ENCODE assay signal across 19 cellular contexts in genomic region chr5:35151151-35151920, GRCh38.
DNase-seq lines count a peak whose midpoint lies in the region; ATAC-seq, FAIRE-seq and TF ChIP-seq lines count a peak whose summit lies in the region.
"Had no signal": no experiment of that assay in that cellular context is flagged by ENCODE, and none has a peak within 500 bp of the region (broad histone marks: within the 10 kb centered on the region; RNA-seq: fewer than 3 reads in every experiment).

No MANE protein-coding gene starts in this region.

- H3K4me3 ChIP-seq in right atrium auricular region (no peak overlapping the region), kidney (ENCODE audit: low read length in 2 of 2) (no peak overlapping the region)
- H3K4me3 ChIP-seq: heart left ventricle, tibial nerve had no signal

- no peak overlapping the region for H3K9ac ChIP-seq in kidney (ENCODE audit: low read length in 2 of 2)

- no peaks in the 10 kb centered on the region for H3K27me3 ChIP-seq in right atrium auricular region
- H3K27me3 ChIP-seq: heart left ventricle, tibial nerve had no signal

- FAIRE-seq in kidney (lab: Jason Lieb, UNC), result no peak
- FAIRE-seq: A204.1 had no signal

- H3K27ac ChIP-seq in right atrium auricular region (no peak overlapping the region), kidney (ENCODE audit: low read depth in 2 of 2, low read length in 2 of 2) (no peak overlapping the region)
- H3K27ac ChIP-seq: C4-2B, heart left ventricle had no signal

- H3K36me3 ChIP-seq in right atrium auricular region, result no peaks in the 10 kb centered on the region
- no peaks in the 10 kb centered on the region for H3K36me3 ChIP-seq in kidney (ENCODE audit: control insufficient read depth in 1 of 2, insufficient read depth in 2 of 2, low read length in 2 of 2)
- H3K36me3 ChIP-seq: heart left ventricle, tibial nerve had no signal

- ATAC-seq in left ventricle myocardium superior, result peak; percentile 43
- ATAC-seq in GM21723 (IDR thresholded peaks at IDR 0.05; ENCODE audit: unreplicated experiment), result no peak
- ATAC-seq: activated CD4-positive, CD25-positive, alpha-beta regulatory T cell treated with anti-CD3 and anti-CD28 coated beads, Interleukin-2, amount 50 U/mL, for 24 hours; esophagus mucosa; stimulated activated memory B cell treated with anti-CD40 and anti-IgM and Interleukin-4, amounts not matched to agents 10 μg/mL and 1 μg/mL and 100 μg/mL, for 72 hours had no signal

- H3K4me1 ChIP-seq in right atrium auricular region, result no peaks in the 10 kb centered on the region
- H3K4me1 ChIP-seq in kidney (ENCODE audit: control insufficient read depth in 1 of 2, insufficient read depth in 1 of 2, low read depth in 1 of 2, low read length in 2 of 2), result peaks cover 0 to 4% of the 10 kb centered on the region in 2 donors
- H3K4me1 ChIP-seq: heart left ventricle, tibial nerve had no signal

- TF ChIP-seq CTCF in right atrium auricular region (IDR thresholded peaks at IDR 0.05) (no peak), kidney (IDR thresholded peaks at IDR 0.05; ENCODE audit: borderline replicate concordance, extremely low read depth, insufficient read depth) (no peak)

- DNase-seq in left ventricle myocardium superior (no peak), right atrium auricular region (ENCODE audit: low spot score) (no peak), amniotic epithelial cell (ENCODE audit: low read depth) (peak; percentile 33), iPS-NIHi7 (ENCODE audit: extremely low spot score) (peak; percentile 26), kidney (no peak)
- no peak for DNase-seq in stimulated activated CD8-positive, alpha-beta memory T cell treated with anti-CD3 and anti-CD28 coated beads, Interleukin-4, amount 100 ng/mL, for 48 hours
- DNase-seq in activated naive CD4-positive, alpha-beta T cell (lab: John Stamatoyannopoulos, UW), result no peak
- DNase-seq: heart left ventricle, kidney glomerular epithelial cell, NCI-H1930, retina, Right ventricle myocardium superior had no signal

- H3K9me3 ChIP-seq in right atrium auricular region (no peaks in the 10 kb centered on the region), kidney (ENCODE audit: control insufficient read depth in 1 of 2, low read length in 2 of 2) (no peaks in the 10 kb centered on the region)
- H3K9me3 ChIP-seq: heart left ventricle, tibial nerve had no signal

- intact Hi-C loops in left ventricle myocardium superior (cut with micrococcal nuclease) (no loop called here), kidney (cut with DNase I) (no loop called here)

Comparison
In these comparisons a context has a peak if more than half of its experiments do, and no peak if none do; other contexts are left out.
1. DNase-seq: peak in amniotic epithelial cell (single experiment) and iPS-NIHi7 (single experiment); none in left ventricle myocardium superior (single experiment), right atrium auricular region (single experiment), kidney (single experiment), stimulated activated CD8-positive, alpha-beta memory T cell treated with anti-CD3 and anti-CD28 coated beads, Interleukin-4, amount 100 ng/mL, for 48 hours (single experiment) and activated naive CD4-positive, alpha-beta T cell (0 of 4).